2 cellular contexts compared by ENCODE assay signal in genomic region chr12:50219544-50219943, GRCh38.
TF ChIP-seq lines count a peak whose summit lies in the region.

No MANE protein-coding gene starts in this region.

TF ChIP-seq in GM23338, 12 proteins besides CTCF, POLR2A, EP300 and RAD21:
- TF ChIP-seq STAT1 (IDR thresholded peaks at IDR 0.05; ENCODE audit: unreplicated experiment) (no peak), ZNF331 (CRISPR knock-in tag; IDR thresholded peaks at IDR 0.05; ENCODE audit: low read depth) (no peak), POLR2AphosphoS5 (IDR thresholded peaks at IDR 0.05; ENCODE audit: low read depth) (no peak)
- TF ChIP-seq, protein P1, sequence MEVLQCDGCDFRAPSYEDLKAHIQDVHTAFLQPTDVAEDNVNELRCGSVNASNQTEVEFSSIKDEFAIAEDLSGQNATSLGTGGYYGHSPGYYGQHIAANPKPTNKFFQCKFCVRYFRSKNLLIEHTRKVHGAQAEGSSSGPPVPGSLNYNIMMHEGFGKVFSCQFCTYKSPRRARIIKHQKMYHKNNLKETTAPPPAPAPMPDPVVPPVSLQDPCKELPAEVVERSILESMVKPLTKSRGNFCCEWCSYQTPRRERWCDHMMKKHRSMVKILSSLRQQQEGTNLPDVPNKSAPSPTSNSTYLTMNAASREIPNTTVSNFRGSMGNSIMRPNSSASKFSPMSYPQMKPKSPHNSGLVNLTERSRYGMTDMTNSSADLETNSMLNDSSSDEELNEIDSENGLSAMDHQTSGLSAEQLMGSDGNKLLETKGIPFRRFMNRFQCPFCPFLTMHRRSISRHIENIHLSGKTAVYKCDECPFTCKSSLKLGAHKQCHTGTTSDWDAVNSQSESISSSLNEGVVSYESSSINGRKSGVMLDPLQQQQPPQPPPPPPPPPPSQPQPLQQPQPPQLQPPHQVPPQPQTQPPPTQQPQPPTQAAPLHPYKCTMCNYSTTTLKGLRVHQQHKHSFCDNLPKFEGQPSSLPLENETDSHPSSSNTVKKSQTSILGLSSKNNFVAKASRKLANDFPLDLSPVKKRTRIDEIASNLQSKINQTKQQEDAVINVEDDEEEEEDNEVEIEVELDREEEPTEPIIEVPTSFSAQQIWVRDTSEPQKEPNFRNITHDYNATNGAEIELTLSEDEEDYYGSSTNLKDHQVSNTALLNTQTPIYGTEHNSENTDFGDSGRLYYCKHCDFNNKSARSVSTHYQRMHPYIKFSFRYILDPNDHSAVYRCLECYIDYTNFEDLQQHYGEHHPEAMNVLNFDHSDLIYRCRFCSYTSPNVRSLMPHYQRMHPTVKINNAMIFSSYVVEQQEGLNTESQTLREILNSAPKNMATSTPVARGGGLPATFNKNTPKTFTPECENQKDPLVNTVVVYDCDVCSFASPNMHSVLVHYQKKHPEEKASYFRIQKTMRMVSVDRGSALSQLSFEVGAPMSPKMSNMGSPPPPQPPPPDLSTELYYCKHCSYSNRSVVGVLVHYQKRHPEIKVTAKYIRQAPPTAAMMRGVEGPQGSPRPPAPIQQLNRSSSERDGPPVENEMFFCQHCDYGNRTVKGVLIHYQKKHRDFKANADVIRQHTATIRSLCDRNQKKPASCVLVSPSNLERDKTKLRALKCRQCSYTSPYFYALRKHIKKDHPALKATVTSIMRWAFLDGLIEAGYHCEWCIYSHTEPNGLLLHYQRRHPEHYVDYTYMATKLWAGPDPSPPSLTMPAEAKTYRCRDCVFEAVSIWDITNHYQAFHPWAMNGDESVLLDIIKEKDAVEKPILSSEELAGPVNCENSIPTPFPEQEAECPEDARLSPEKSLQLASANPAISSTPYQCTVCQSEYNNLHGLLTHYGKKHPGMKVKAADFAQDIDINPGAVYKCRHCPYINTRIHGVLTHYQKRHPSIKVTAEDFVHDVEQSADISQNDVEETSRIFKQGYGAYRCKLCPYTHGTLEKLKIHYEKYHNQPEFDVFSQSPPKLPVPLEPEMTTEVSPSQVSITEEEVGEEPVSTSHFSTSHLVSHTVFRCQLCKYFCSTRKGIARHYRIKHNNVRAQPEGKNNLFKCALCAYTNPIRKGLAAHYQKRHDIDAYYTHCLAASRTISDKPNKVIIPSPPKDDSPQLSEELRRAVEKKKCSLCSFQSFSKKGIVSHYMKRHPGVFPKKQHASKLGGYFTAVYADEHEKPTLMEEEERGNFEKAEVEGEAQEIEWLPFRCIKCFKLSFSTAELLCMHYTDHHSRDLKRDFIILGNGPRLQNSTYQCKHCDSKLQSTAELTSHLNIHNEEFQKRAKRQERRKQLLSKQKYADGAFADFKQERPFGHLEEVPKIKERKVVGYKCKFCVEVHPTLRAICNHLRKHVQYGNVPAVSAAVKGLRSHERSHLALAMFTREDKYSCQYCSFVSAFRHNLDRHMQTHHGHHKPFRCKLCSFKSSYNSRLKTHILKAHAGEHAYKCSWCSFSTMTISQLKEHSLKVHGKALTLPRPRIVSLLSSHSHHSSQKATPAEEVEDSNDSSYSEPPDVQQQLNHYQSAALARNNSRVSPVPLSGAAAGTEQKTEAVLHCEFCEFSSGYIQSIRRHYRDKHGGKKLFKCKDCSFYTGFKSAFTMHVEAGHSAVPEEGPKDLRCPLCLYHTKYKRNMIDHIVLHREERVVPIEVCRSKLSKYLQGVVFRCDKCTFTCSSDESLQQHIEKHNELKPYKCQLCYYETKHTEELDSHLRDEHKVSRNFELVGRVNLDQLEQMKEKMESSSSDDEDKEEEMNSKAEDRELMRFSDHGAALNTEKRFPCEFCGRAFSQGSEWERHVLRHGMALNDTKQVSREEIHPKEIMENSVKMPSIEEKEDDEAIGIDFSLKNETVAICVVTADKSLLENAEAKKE (CRISPR knock-in tag; IDR thresholded peaks at IDR 0.05), result no peak
- TF ChIP-seq, protein P2, sequence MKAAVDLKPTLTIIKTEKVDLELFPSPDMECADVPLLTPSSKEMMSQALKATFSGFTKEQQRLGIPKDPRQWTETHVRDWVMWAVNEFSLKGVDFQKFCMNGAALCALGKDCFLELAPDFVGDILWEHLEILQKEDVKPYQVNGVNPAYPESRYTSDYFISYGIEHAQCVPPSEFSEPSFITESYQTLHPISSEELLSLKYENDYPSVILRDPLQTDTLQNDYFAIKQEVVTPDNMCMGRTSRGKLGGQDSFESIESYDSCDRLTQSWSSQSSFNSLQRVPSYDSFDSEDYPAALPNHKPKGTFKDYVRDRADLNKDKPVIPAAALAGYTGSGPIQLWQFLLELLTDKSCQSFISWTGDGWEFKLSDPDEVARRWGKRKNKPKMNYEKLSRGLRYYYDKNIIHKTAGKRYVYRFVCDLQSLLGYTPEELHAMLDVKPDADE (IDR thresholded peaks at IDR 0.05), result no peak

TF ChIP-seq in GM12878, 131 proteins besides CTCF, POLR2A, EP300 and RAD21:
- TF ChIP-seq RBBP5 (conservative IDR thresholded peaks at IDR 0.05) (no peak), RAD51 (IDR thresholded peaks at IDR 0.05) (no peak), RCOR1 (conservative IDR thresholded peaks at IDR 0.05; ENCODE audit: low read depth, low read length) (no peak), GABPA (IDR thresholded peaks at IDR 0.05; ENCODE audit: low read depth) (no peak), SMAD1 (IDR thresholded peaks at IDR 0.05; ENCODE audit: low read depth, partially characterized antibody) (no peak), DPF2 (IDR thresholded peaks at IDR 0.05) (no peak), CHD2 (IDR thresholded peaks at IDR 0.05; ENCODE audit: borderline replicate concordance, low read depth, low read length) (no peak), IKZF1 (conservative IDR thresholded peaks at IDR 0.05) (no peak), NFXL1 (IDR thresholded peaks at IDR 0.05; ENCODE audit: borderline replicate concordance) (no peak), TCF3 (IDR thresholded peaks at IDR 0.05; ENCODE audit: borderline replicate concordance, insufficient read depth, low read depth, low read length) (no peak), MYC (IDR thresholded peaks at IDR 0.05; ENCODE audit: insufficient read depth, insufficient read length, insufficient replicate concordance, low read length, severe bottlenecking) (no peak), ZNF207 (IDR thresholded peaks at IDR 0.05; ENCODE audit: borderline replicate concordance) (no peak), RELA (IDR thresholded peaks at IDR 0.05; ENCODE audit: borderline replicate concordance, partially characterized antibody) (no peak), IRF4 (IDR thresholded peaks at IDR 0.05; ENCODE audit: low read depth, low read length) (no peak)
